10 cellular contexts compared by ENCODE assay signal in the genomic region with DNA sequence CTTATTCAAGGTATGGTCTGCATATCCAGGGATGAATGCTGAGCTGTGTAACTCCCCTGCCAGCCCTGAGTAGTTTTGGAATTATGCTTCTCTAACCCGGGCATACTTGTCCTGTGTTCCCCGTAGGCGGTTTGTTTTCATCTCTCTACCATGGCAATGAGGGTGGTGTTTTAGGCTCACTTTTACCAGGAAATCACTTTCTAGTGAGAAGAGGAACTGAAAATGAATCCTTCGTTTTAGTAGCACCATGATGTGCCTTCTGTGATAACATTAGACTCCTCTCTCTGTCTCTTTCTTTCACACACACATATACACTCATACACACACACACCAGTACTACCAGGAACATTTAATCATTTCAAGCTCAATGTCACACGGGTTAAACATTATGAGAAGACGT. TPM values are rescaled to one million over a fixed set of nuclear protein-coding genes. Genes with fewer than 3 reads are reported as not detected.
A peak's percentile ranks its signal among the peaks of the same experiment; 100 is the strongest.
DNase-seq lines count a peak whose midpoint lies in the region; ATAC-seq and TF ChIP-seq lines count a peak whose summit lies in the region.
"Had no signal": no experiment of that assay in that cellular context is flagged by ENCODE, and none has a peak within 500 bp of the region (broad histone marks: within the 10 kb centered on the region; RNA-seq: fewer than 3 reads in every experiment).

No MANE protein-coding gene starts in this region.

- TF ChIP-seq CTCF in GM10266 (IDR thresholded peaks at IDR 0.05; ENCODE audit: control insufficient read depth, insufficient read depth, low read depth, missing control alignments), result no peak

- peak; percentile 99 for ATAC-seq in GM19395 (IDR thresholded peaks at IDR 0.05; ENCODE audit: unreplicated experiment)
- peak; percentile 97 for ATAC-seq in HG02973 (IDR thresholded peaks at IDR 0.05; ENCODE audit: unreplicated experiment)
- no peak for ATAC-seq in left lobe of liver

- DNase-seq in GM10266 (ENCODE audit: extremely low spot score) (peak; percentile 51), NOMO-1 (lab: John Stamatoyannopoulos, UW; ENCODE audit: unreplicated experiment in 2 of 2) (peak; percentile 68 to 95), cerebellum (ENCODE audit: low spot score) (no peak), left lobe of liver (ENCODE audit: low spot score) (no peak), DMS79 (lab: John Stamatoyannopoulos, UW) (no peak), GM03348 (ENCODE audit: low spot score) (no peak)
- DNase-seq: NCI-H446, WERI-Rb-1 had no signal

RNA-seq across cellular contexts. Expression of gene PFKP, which starts 31.2 kb away (rescaled TPM):
- total RNA-seq in cerebellum (37.7 TPM), left lobe of liver (4.3 TPM)

Comparison
In these comparisons a context has a peak if more than half of its experiments do, and no peak if none do; other contexts are left out.
1. DNase-seq: peak in GM10266 (single experiment) and NOMO-1 (2 of 2); none in cerebellum (single experiment), left lobe of liver (single experiment), DMS79 (single experiment) and GM03348 (single experiment).